In genomic region chr7:79282051-79282694, GRCh38 we compare ENCODE assay signal across 8 cellular contexts.
DNase-seq lines count a peak whose midpoint lies in the region; ATAC-seq, FAIRE-seq and TF ChIP-seq lines count a peak whose summit lies in the region.

No MANE protein-coding gene starts in this region.

- no peak overlapping the region for H2AFZ ChIP-seq in H1 (ENCODE audit: low read length)

- no peak overlapping the region for H3K27ac Mint-ChIP-seq in neural crest cell (ENCODE audit: unreplicated experiment)
- H3K27ac Mint-ChIP-seq in stimulated activated naive CD8-positive, alpha-beta T cell treated with anti-CD3 and anti-CD28 coated beads, Interleukin-15, amount 100 ng/mL, for 72 hours = no peak overlapping the region

- peak; percentile 32 for FAIRE-seq in H1 (lab: Jason Lieb, UNC)

- no peak overlapping the region for H2BK5ac ChIP-seq in H1 (ENCODE audit: low read depth, low read length)

- no peaks in the 10 kb centered on the region for H3K27me3 Mint-ChIP-seq in neural crest cell (ENCODE audit: low read depth)
- H3K27me3 Mint-ChIP-seq in stimulated activated naive CD8-positive, alpha-beta T cell treated with anti-CD3 and anti-CD28 coated beads, Interleukin-15, amount 100 ng/mL, for 72 hours = peaks cover 6% of the 10 kb centered on the region

- 69% methylated on average over 7 of the region's 7 CpGs; no CpG with 5 or more reads in 1 of the 2 experiments for WGBS in H1 (ENCODE audit: extremely low coverage in 1 of 2, insufficient coverage in 1 of 2, insufficient read length in 1 of 2, insufficient replicate concordance in 2 of 2, low coverage in 1 of 2, low lambda C conversion rate in 2 of 2, missing lambda C conversion rate in 1 of 2), 2 experiments

- DNase-seq in DMS 273 treated with DMSO at 0.1 percent for 48 hours (lab: John Stamatoyannopoulos, UW) (peak; percentile 28), NCI-H524 (lab: John Stamatoyannopoulos, UW) (peak; percentile 30 to 85), H1 (ENCODE audit: low read depth in 1 of 2, low spot score in 2 of 2) (no peak), neural crest cell (ENCODE audit: low read depth, low spot score) (no peak), GM20000 (ENCODE audit: low spot score) (no peak)
- no peak for DNase-seq in stimulated activated naive CD8-positive, alpha-beta T cell treated with anti-CD3 and anti-CD28 coated beads, Interleukin-15, amount 100 ng/mL, for 72 hours
- no peak for DNase-seq in activated effector memory CD4-positive, alpha-beta T cell treated with anti-CD3 and anti-CD28 coated beads, Interleukin-2, amount 50 U/mL, for 16 hours

- no peak overlapping the region for H2BK12ac ChIP-seq in H1 (ENCODE audit: low read depth, low read length)

- no peak overlapping the region for H2BK15ac ChIP-seq in H1 (ENCODE audit: low read length)

- CTCF ChIA-PET in H1 (lab: Charles Lee; ENCODE audit: partially characterized antibody) = interaction anchor here (0.7 to 3.7 kb wide), 9 partner anchors 11 to 1976 kb away, joined by 3 to 19 read pairs (median 4); no protein-coding TSS in a partner anchor

- no peak overlapping the region for H3K23ac ChIP-seq in H1 (ENCODE audit: insufficient read length)

- no peak for TF ChIP-seq EP300 in H1 (IDR thresholded peaks at IDR 0.05; ENCODE audit: borderline replicate concordance in 1 of 2, low read depth in 2 of 2, low read length in 2 of 2)

- H3K14ac ChIP-seq in H1 (ENCODE audit: insufficient read length) = no peak overlapping the region

- H2BK120ac ChIP-seq in H1 (replicated peaks; ENCODE audit: low read depth, low read length) = no peak overlapping the region

- H3K9me3 Mint-ChIP-seq in neural crest cell = no peaks in the 10 kb centered on the region
- no peaks in the 10 kb centered on the region for H3K9me3 Mint-ChIP-seq in stimulated activated naive CD8-positive, alpha-beta T cell treated with anti-CD3 and anti-CD28 coated beads, Interleukin-15, amount 100 ng/mL, for 72 hours

- no peaks in the 10 kb centered on the region for H3K36me3 ChIP-seq in H1 (ENCODE audit: control insufficient read depth in 2 of 4, insufficient read depth in 4 of 4, low read length in 3 of 4)

- no peaks in the 10 kb centered on the region for H3K79me2 ChIP-seq in H1 (ENCODE audit: control insufficient read depth in 1 of 2, insufficient read depth in 2 of 2, low read length in 2 of 2)

- no peaks in the 10 kb centered on the region for H3K36me3 Mint-ChIP-seq in neural crest cell (ENCODE audit: low read depth)

- no peaks in the 10 kb centered on the region for H3K4me1 ChIP-seq in H1 (replicated peaks in 1 of 4; ENCODE audit: control insufficient read depth in 3 of 4, insufficient read depth in 4 of 4, low read length in 3 of 4)

- POLR2A ChIA-PET in H1 (lab: Charles Lee; ENCODE audit: partially characterized antibody) = no interaction called here

- H3K56ac ChIP-seq in H1 (replicated peaks; ENCODE audit: insufficient read length, low read depth, low read length) = no peak overlapping the region

- ATAC-seq in HG02852 (IDR thresholded peaks at IDR 0.05; ENCODE audit: unreplicated experiment) = no peak
- no peak for ATAC-seq in stimulated activated naive CD8-positive, alpha-beta T cell treated with anti-CD3 and anti-CD28 coated beads, Interleukin-15, amount 100 ng/mL, for 72 hours

- no peak overlapping the region for H3K4me3 ChIP-seq in H1 (ENCODE audit: extremely low read depth in 1 of 4, insufficient read depth in 2 of 4, low read depth in 3 of 4, low read length in 4 of 4)

- H3K4me2 ChIP-seq in H1 (ENCODE audit: insufficient read depth in 1 of 2, low read depth in 2 of 2, low read length in 2 of 2) = no peak overlapping the region

- H2BK20ac ChIP-seq in H1 (ENCODE audit: low read length) = no peak overlapping the region

- no peak overlapping the region for H4K91ac ChIP-seq in H1 (replicated peaks; ENCODE audit: insufficient read length, low read length)

- TF ChIP-seq RAD21 in H1 (IDR thresholded peaks at IDR 0.05 in 1 of 2, conservative IDR thresholded peaks at IDR 0.05 in 1 of 2; ENCODE audit: low read depth in 2 of 2, low read length in 2 of 2) = peak; percentile 46 to 49

- TF ChIP-seq CTCF in H1 (IDR thresholded peaks at IDR 0.05; ENCODE audit: control extremely low read depth in 1 of 3, insufficient read depth in 1 of 3, low read depth in 1 of 3, low read length in 3 of 3) (peak in 2 of 3 experiments; percentile 31 to 38; a peak in 3 of 4 replicates), neural crest cell (conservative IDR thresholded peaks at IDR 0.05) (peak; percentile 60), GM20000 (IDR thresholded peaks at IDR 0.05; ENCODE audit: extremely low read depth, missing control alignments) (no peak)

- no peaks in the 10 kb centered on the region for H4K20me1 ChIP-seq in H1 (replicated peaks in 1 of 2; ENCODE audit: control insufficient read depth in 1 of 2, insufficient read depth in 2 of 2, low read length in 2 of 2)

- no peak overlapping the region for H3K4ac ChIP-seq in H1 (replicated peaks; ENCODE audit: insufficient read length, low read depth, low read length)

- no peak overlapping the region for H3K18ac ChIP-seq in H1 (ENCODE audit: extremely low read depth, low read length)

- no peak overlapping the region for H3K27ac ChIP-seq in H1 (ENCODE audit: low read depth, low read length)

- no peaks in the 10 kb centered on the region for H3K9me3 ChIP-seq in H1 (ENCODE audit: insufficient read depth in 2 of 2, low read depth in 1 of 2, low read length in 1 of 2)

- no peak overlapping the region for H3K4me3 Mint-ChIP-seq in neural crest cell
- no peak overlapping the region for H3K4me3 Mint-ChIP-seq in stimulated activated naive CD8-positive, alpha-beta T cell treated with anti-CD3 and anti-CD28 coated beads, Interleukin-15, amount 100 ng/mL, for 72 hours

- H3K27me3 ChIP-seq in H1 (replicated peaks in 1 of 4; ENCODE audit: control insufficient read depth in 3 of 4, extremely low read depth in 1 of 4, insufficient read depth in 3 of 4, low read length in 3 of 4) = no peaks in the 10 kb centered on the region

- no peak overlapping the region for H2AK5ac ChIP-seq in H1 (ENCODE audit: low read depth, low read length)

- H3K79me1 ChIP-seq in H1 (ENCODE audit: low read depth, low read length) = no peaks in the 10 kb centered on the region

- no peaks in the 10 kb centered on the region for H3K23me2 ChIP-seq in H1 (ENCODE audit: low read depth, low read length)

- no peak overlapping the region for H4K8ac ChIP-seq in H1 (ENCODE audit: extremely low read depth, insufficient read depth, low read length)

- no peak for TF ChIP-seq POLR2A in H1 (IDR thresholded peaks at IDR 0.05; ENCODE audit: control extremely low read depth in 1 of 2, low read depth in 2 of 2, low read length in 2 of 2)

- no peak overlapping the region for H3K9ac ChIP-seq in H1 (replicated peaks in 1 of 4; ENCODE audit: extremely low read depth in 1 of 4, low read depth in 3 of 4, low read length in 3 of 4)

- no peaks in the 10 kb centered on the region for H3K4me1 Mint-ChIP-seq in neural crest cell
- H3K4me1 Mint-ChIP-seq in stimulated activated naive CD8-positive, alpha-beta T cell treated with anti-CD3 and anti-CD28 coated beads, Interleukin-15, amount 100 ng/mL, for 72 hours = no peaks in the 10 kb centered on the region

- H4K5ac ChIP-seq in H1 (ENCODE audit: insufficient read length, low read depth, low read length) = no peak overlapping the region

TF ChIP-seq in H1, 55 proteins besides CTCF, POLR2A, EP300 and RAD21:
- TF ChIP-seq POLR2AphosphoS5 (IDR thresholded peaks at IDR 0.05; ENCODE audit: low read depth, low read length) (no peak), CHD2 (IDR thresholded peaks at IDR 0.05; ENCODE audit: low read length) (no peak), ATF2 (IDR thresholded peaks at IDR 0.05; ENCODE audit: low read length) (no peak), KDM5A (IDR thresholded peaks at IDR 0.05; ENCODE audit: low read length) (no peak), TAF7 (optimal IDR thresholded peaks at IDR 0.05; ENCODE audit: borderline replicate concordance, low read depth, low read length) (no peak), GABPA (IDR thresholded peaks at IDR 0.05; ENCODE audit: borderline replicate concordance, insufficient read depth, low read length) (no peak), RNF2 (IDR thresholded peaks at IDR 0.05; ENCODE audit: borderline replicate concordance, low read depth, low read length, missing control alignments, poor library complexity, severe bottlenecking) (no peak), BACH1 (IDR thresholded peaks at IDR 0.05; ENCODE audit: low read length) (no peak), SIN3A (conservative IDR thresholded peaks at IDR 0.05 in 1 of 2, IDR thresholded peaks at IDR 0.05 in 1 of 2; ENCODE audit: low read depth in 1 of 2, low read length in 2 of 2) (no peak), CREB1 (IDR thresholded peaks at IDR 0.05) (no peak), SP4 (IDR thresholded peaks at IDR 0.05; ENCODE audit: low read length) (no peak), JUN (IDR thresholded peaks at IDR 0.05; ENCODE audit: low read depth, low read length) (no peak), HDAC6 (IDR thresholded peaks at IDR 0.05; ENCODE audit: low read depth, low read length) (no peak), RFX5 (IDR thresholded peaks at IDR 0.05; ENCODE audit: borderline replicate concordance, low read depth, low read length) (no peak), YY1 (IDR thresholded peaks at IDR 0.05; ENCODE audit: low read depth, low read length) (no peak), SP2 (IDR thresholded peaks at IDR 0.05; ENCODE audit: low read length) (no peak), FOSL1 (IDR thresholded peaks at IDR 0.05; ENCODE audit: insufficient read depth, low read depth, low read length) (no peak)

Comparison
In these comparisons a context has a peak if more than half of its experiments do, and no peak if none do; other contexts are left out.
1. DNase-seq: peak in DMS 273 treated with DMSO at 0.1 percent for 48 hours (single experiment) and NCI-H524 (2 of 2); none in H1 (0 of 2), neural crest cell (single experiment), stimulated activated naive CD8-positive, alpha-beta T cell treated with anti-CD3 and anti-CD28 coated beads, Interleukin-15, amount 100 ng/mL, for 72 hours (0 of 2), GM20000 (single experiment) and activated effector memory CD4-positive, alpha-beta T cell treated with anti-CD3 and anti-CD28 coated beads, Interleukin-2, amount 50 U/mL, for 16 hours (single experiment).